Comparison of ENCODE assay signal across 1 cellular context in the genomic region with DNA sequence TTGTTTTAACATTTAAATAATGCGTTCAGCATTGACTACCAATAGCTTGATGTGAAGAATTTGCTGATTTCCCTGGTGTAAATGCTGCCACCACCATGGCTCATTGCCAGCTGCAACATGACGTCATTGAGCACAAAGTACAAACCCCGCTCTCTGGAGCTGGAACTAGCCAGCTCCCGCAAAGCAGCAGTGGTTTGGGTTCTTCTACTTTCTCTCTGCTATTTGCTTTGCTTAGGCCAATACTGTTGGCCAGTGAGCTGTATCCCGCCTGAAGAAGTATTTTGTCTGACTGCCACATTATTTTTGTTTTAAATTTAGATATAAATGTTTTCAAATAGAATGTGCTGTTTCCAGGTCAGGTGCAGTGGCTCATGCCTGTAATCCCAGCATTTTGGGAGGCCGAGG.
A peak's percentile ranks its signal among the peaks of the same experiment; 100 is the strongest.
TF ChIP-seq lines count a peak whose summit lies in the region.

No MANE protein-coding gene starts in this region.

TF ChIP-seq in K562, 482 proteins besides CTCF, POLR2A, EP300 and RAD21 (continued from another document and continues in another):
- TF ChIP-seq ZNF407 (IDR thresholded peaks at IDR 0.05; ENCODE audit: low read depth) (no peak), HMG20B (CRISPR knock-in tag; IDR thresholded peaks at IDR 0.05) (no peak), ZNF586 (CRISPR knock-in tag; conservative IDR thresholded peaks at IDR 0.05) (no peak), PHF21A (IDR thresholded peaks at IDR 0.05; ENCODE audit: borderline replicate concordance, low read depth) (no peak), POLR2H (tag; IDR thresholded peaks at IDR 0.05; ENCODE audit: low read depth) (no peak), CHCHD3 (CRISPR knock-in tag; IDR thresholded peaks at IDR 0.05) (no peak), ZBTB2 (IDR thresholded peaks at IDR 0.05) (no peak), ELF1 (tag; IDR thresholded peaks at IDR 0.05) (no peak), BDP1 (IDR thresholded peaks at IDR 0.05; ENCODE audit: insufficient read depth, insufficient read length) (no peak), JUND (IDR thresholded peaks at IDR 0.05; ENCODE audit: borderline replicate concordance, low read depth, low read length) (peak; percentile 95), JUND (tag; IDR thresholded peaks at IDR 0.05; ENCODE audit: borderline replicate concordance, low read depth, low read length) (peak; percentile 91), ATF7 (IDR thresholded peaks at IDR 0.05) (peak; percentile 99), GATAD2B (IDR thresholded peaks at IDR 0.05; ENCODE audit: borderline replicate concordance) (no peak), RFX7 (CRISPR knock-in tag; IDR thresholded peaks at IDR 0.05) (no peak), TBP (optimal IDR thresholded peaks at IDR 0.05; ENCODE audit: low read depth, low read length) (peak; percentile 52), EHMT2 (IDR thresholded peaks at IDR 0.05) (no peak), MGA (IDR thresholded peaks at IDR 0.05) (no peak), MIER1 (IDR thresholded peaks at IDR 0.05; ENCODE audit: low read depth) (no peak), ASH1L (IDR thresholded peaks at IDR 0.05; ENCODE audit: borderline replicate concordance, low read depth, partially characterized antibody) (no peak), GABPB1 (CRISPR knock-in tag; IDR thresholded peaks at IDR 0.05) (no peak), MTA2 (IDR thresholded peaks at IDR 0.05; ENCODE audit: low read depth) (no peak), NR3C1 (CRISPR knock-in tag; IDR thresholded peaks at IDR 0.05) (no peak), ZNF3 (CRISPR knock-in tag; IDR thresholded peaks at IDR 0.05) (no peak), ZNF79 (CRISPR knock-in tag; IDR thresholded peaks at IDR 0.05; ENCODE audit: low read depth) (no peak), NRF1 (conservative IDR thresholded peaks at IDR 0.05 in 1 of 2, IDR thresholded peaks at IDR 0.05 in 1 of 2) (no peak), ZBTB12 (CRISPR knock-in tag; IDR thresholded peaks at IDR 0.05) (no peak), HNRNPL (IDR thresholded peaks at IDR 0.05; ENCODE audit: low read depth, low read length) (no peak), HNRNPK (IDR thresholded peaks at IDR 0.05; ENCODE audit: low read depth, low read length, poor library complexity, severe bottlenecking) (no peak), ZNF584 (CRISPR knock-in tag; IDR thresholded peaks at IDR 0.05; ENCODE audit: low read depth) (no peak), ZKSCAN3 (CRISPR knock-in tag; IDR thresholded peaks at IDR 0.05) (no peak), ADNP (tag; IDR thresholded peaks at IDR 0.05) (0 out of 2 replicates have a peak, but pooled peaks have one; percentile 45), CREBBP (IDR thresholded peaks at IDR 0.05; ENCODE audit: low read depth, low read length) (no peak), PKNOX1 (IDR thresholded peaks at IDR 0.05) (no peak)
